ENCODE assay signal across 8 cellular contexts in the genomic region with DNA sequence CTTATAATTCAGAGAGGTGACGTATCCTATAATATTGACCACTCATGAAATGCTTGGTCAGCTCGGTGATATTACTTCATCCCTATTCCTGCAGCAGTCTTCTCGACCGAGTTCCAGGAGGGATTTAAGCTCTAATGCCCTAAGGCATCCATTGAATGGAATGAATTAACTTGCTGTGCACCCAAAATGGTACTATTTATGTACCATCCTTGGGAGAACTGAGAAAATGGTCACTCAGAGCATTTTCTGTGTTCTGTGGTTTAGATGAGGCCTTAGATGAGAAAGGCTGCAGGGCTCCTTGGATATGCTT. TPM values are rescaled to one million over a fixed set of nuclear protein-coding genes. Genes with fewer than 3 reads are reported as not detected.
DNase-seq lines count a peak whose midpoint lies in the region; ATAC-seq and TF ChIP-seq lines count a peak whose summit lies in the region.

No MANE protein-coding gene starts in this region.

- peak overlapping the region; percentile 94 for H3K4me3 ChIP-seq in SK-N-MC
- peak overlapping the region; percentile 98 for H3K4me3 ChIP-seq in fibroblast of mammary gland (ENCODE audit: control insufficient read depth, low read depth, low read length)
- peak overlapping the region; percentile 95 for H3K4me3 ChIP-seq in psoas muscle

- H3K36me3 ChIP-seq in ES-I3 (ENCODE audit: insufficient read depth, low read length) = no peaks in the 10 kb centered on the region
- peaks cover 6% of the 10 kb centered on the region for H3K36me3 ChIP-seq in SK-N-MC (ENCODE audit: insufficient read depth, low read length)
- peaks cover 0 to 11% of the 10 kb centered on the region in 2 donors for H3K36me3 ChIP-seq in psoas muscle (ENCODE audit: insufficient read depth in 1 of 2, low read depth in 1 of 2)

- no peak for ATAC-seq in psoas muscle
- no peak for ATAC-seq in GM19397 (IDR thresholded peaks at IDR 0.05; ENCODE audit: unreplicated experiment)
- ATAC-seq in HG03280 (IDR thresholded peaks at IDR 0.05; ENCODE audit: unreplicated experiment) = no peak

- peaks cover 4% of the 10 kb centered on the region; the same call in 1 of the 2 replicates for H3K4me1 ChIP-seq in ES-I3 (ENCODE audit: insufficient read depth, low read length)
- H3K4me1 ChIP-seq in psoas muscle = peaks cover 37% of the 10 kb centered on the region

- intact Hi-C loops in psoas muscle (cut with DNase I) = loop anchor here (1.0 to 5.0 kb wide), 6 partner anchors 46 to 621 kb away; partner anchors contain the start of gene SLC30A4 (in 2 of the 2)

- H3K9ac ChIP-seq in ES-I3 (ENCODE audit: low read depth, low read length) (peak overlapping the region; percentile 86), SK-N-MC (ENCODE audit: insufficient read length) (peak overlapping the region; percentile 98)

- DNase-seq in SK-N-MC (ENCODE audit: low read depth, low spot score) (no peak), fibroblast of mammary gland (ENCODE audit: low read depth) (no peak), psoas muscle (no peak), MV-4-11 (lab: John Stamatoyannopoulos, UW) (no peak), NCI-H446 (lab: John Stamatoyannopoulos, UW) (no peak)

- H3K27me3 ChIP-seq in psoas muscle (ENCODE audit: insufficient read depth in 3 of 3, low read length in 2 of 3) = no peaks in the 10 kb centered on the region

- TF ChIP-seq CTCF in fibroblast of mammary gland (conservative IDR thresholded peaks at IDR 0.05; ENCODE audit: control insufficient read depth, insufficient read depth, low read depth, low read length) = no peak
- no peak for TF ChIP-seq CTCF in psoas muscle (IDR thresholded peaks at IDR 0.05)

- 0 to 1% (median 0%) methylated on average over 4 of the region's 4 CpGs for WGBS in psoas muscle, 3 donors

- H3K27ac ChIP-seq in SK-N-MC (no peak overlapping the region; the same call in 1 of the 2 replicates), psoas muscle (peak overlapping the region; percentile 97)

- no peaks in the 10 kb centered on the region for H3K9me3 ChIP-seq in ES-I3 (ENCODE audit: control insufficient read depth, insufficient read depth, low read length)
- H3K9me3 ChIP-seq in SK-N-MC (ENCODE audit: low read depth, low read length) = no peaks in the 10 kb centered on the region
- no peaks in the 10 kb centered on the region for H3K9me3 ChIP-seq in psoas muscle

RNA-seq across cellular contexts. Expression of gene BLOC1S6, which starts 0.6 kb away (rescaled TPM):
- total RNA-seq in psoas muscle = 10 to 100 TPM; 23.7 to 55.2 (median 30.3) TPM
- 10 to 100 TPM; 14.3 to 45.9 (median 31.7) TPM for polyA plus RNA-seq in psoas muscle

RNA-seq across cellular contexts. Expression of gene SQOR, which starts 47.0 kb away (rescaled TPM):
- 100 to 1,000 TPM in 3 of 4 donors, 10 to 100 TPM in 1; 46.5 to 174 (median 152) TPM for total RNA-seq in psoas muscle
- polyA plus RNA-seq in psoas muscle = 100 to 1,000 TPM in 1 of 3 donors, 10 to 100 TPM in 2; 67.6 to 142 (median 70.2) TPM
